8 cellular contexts compared by ENCODE assay signal in the genomic region with DNA sequence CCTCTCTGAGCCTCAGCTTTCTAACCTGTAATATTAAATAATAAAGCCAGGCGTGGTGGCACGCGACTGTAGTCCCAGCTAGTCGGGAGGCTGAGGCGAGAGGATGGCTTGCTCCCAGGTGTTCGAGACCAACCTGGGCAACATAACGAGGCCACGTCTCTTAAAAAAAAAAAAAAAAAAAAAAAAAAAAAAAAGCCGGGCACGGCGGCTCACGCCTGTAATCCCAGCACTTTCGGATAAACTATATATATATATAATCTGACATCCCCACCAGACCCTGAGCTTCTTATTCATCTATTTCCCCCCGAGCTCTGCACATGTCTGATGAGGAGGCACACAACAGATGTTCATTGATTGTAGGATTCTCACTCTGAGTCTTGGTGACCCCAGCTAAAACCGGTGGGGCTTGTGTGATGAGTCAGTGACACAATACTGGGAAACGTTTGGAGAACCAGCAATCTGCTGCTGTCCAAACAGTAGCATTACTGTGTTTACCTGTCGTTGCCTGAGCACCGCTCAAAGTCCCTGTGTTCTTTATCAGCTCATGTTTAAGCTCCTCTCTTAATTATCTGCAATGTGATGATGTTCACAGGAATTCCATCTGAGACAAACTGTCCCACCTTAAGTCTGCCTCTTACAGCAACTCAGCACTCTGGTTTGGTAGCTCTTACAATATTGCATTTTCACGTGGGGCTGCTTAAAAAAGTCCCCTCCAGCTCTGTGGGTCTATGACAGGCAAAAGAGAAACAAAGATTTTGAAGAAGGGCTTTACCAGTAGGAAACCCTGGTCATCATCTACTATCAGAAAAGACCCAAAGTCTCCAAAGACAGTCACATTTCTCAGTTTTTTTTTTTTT. TPM values are rescaled to one million over a fixed set of nuclear protein-coding genes. Genes with fewer than 3 reads are reported as not detected.
DNase-seq lines count a peak whose midpoint lies in the region; ATAC-seq and TF ChIP-seq lines count a peak whose summit lies in the region.

No MANE protein-coding gene starts in this region.

- H3K4me3 Mint-ChIP-seq in activated T-cell treated with anti-CD3 and anti-CD28 coated beads, Interleukin-2, amount 50 U/mL, for 24 hours = peak overlapping the region; percentile 99

- peak overlapping the region; percentile 79 for H3K4me2 ChIP-seq in mammary epithelial cell (ENCODE audit: insufficient read depth, low read depth, low read length)

- H3K36me3 ChIP-seq in mammary epithelial cell (ENCODE audit: insufficient read depth, low read length) (no peaks in the 10 kb centered on the region), right lobe of liver (no peaks in the 10 kb centered on the region), tibial artery (no peaks in the 10 kb centered on the region)

- WGBS in mammary epithelial cell (ENCODE audit: low coverage, missing lambda C conversion rate) = 20% methylated on average over 17 of the region's 19 CpGs
- 18% methylated on average over 19 of the region's 19 CpGs for WGBS in right lobe of liver (ENCODE audit: insufficient coverage, low coverage, low lambda C conversion rate, missing lambda C conversion rate)

- H3K27ac ChIP-seq in mammary epithelial cell (ENCODE audit: insufficient read depth, low read depth, low read length) (peak overlapping the region; percentile 97), right lobe of liver (peak overlapping the region; percentile 97 to 100 (median 99)), tibial artery (peak overlapping the region; percentile 96 to 97)

- no TSS peak for BruUV-seq in mammary epithelial cell (replicated peaks; lab: Mats Ljungman, UMichigan)

- peak overlapping the region; percentile 97 for H3K9ac ChIP-seq in mammary epithelial cell (ENCODE audit: insufficient read depth, low read length)

- H3K4me1 ChIP-seq in mammary epithelial cell (ENCODE audit: insufficient read depth, low read length) (peaks cover 21% of the 10 kb centered on the region), right lobe of liver (peaks cover 0 to 25% (median 0%) of the 10 kb centered on the region in 4 donors), tibial artery (peaks cover 0 to 32% (median 21%) of the 10 kb centered on the region in 4 donors)

- H3K79me2 ChIP-seq in mammary epithelial cell (ENCODE audit: insufficient read depth, low read length) = peaks cover 38% of the 10 kb centered on the region

- H3K9me3 Mint-ChIP-seq in activated T-cell treated with anti-CD3 and anti-CD28 coated beads, Interleukin-2, amount 50 U/mL, for 24 hours = no peaks in the 10 kb centered on the region

- H2AFZ ChIP-seq in mammary epithelial cell (ENCODE audit: low read depth, low read length) = peak overlapping the region; percentile 98

- TF ChIP-seq CTCF in mammary epithelial cell (conservative IDR thresholded peaks at IDR 0.05 in 1 of 2, IDR thresholded peaks at IDR 0.05 in 1 of 2; ENCODE audit: extremely low read depth in 1 of 2, insufficient read depth in 1 of 2, low read depth in 1 of 2, low read length in 2 of 2) (no peak), right lobe of liver (IDR thresholded peaks at IDR 0.05) (no peak), tibial artery (IDR thresholded peaks at IDR 0.05) (no peak)

- H3K27ac Mint-ChIP-seq in activated T-cell treated with anti-CD3 and anti-CD28 coated beads, Interleukin-2, amount 50 U/mL, for 24 hours = peak overlapping the region; percentile 100

- no peaks in the 10 kb centered on the region for H4K20me1 ChIP-seq in mammary epithelial cell (ENCODE audit: insufficient read depth, low read length)

- H3K4me1 Mint-ChIP-seq in activated T-cell treated with anti-CD3 and anti-CD28 coated beads, Interleukin-2, amount 50 U/mL, for 24 hours (ENCODE audit: low read depth) = peaks cover 36% of the 10 kb centered on the region

- CTCF ChIA-PET in mammary epithelial cell (lab: Charles Lee; ENCODE audit: low non-redundant PET) = no interaction called here

- no peaks in the 10 kb centered on the region for H3K27me3 Mint-ChIP-seq in activated T-cell treated with anti-CD3 and anti-CD28 coated beads, Interleukin-2, amount 50 U/mL, for 24 hours

- H3K4me3 ChIP-seq in mammary epithelial cell (replicated peaks in 1 of 3; ENCODE audit: insufficient read depth in 1 of 3, low read depth in 2 of 3, low read length in 3 of 3) = peak overlapping the region; percentile 65 to 81 (median 66)
- peak overlapping the region; percentile 92 to 100 (median 99) for H3K4me3 ChIP-seq in right lobe of liver
- H3K4me3 ChIP-seq in tibial artery = peak overlapping the region; percentile 70 to 90

- DNase-seq in activated T-cell treated with anti-CD3 and anti-CD28 coated beads, Interleukin-2, amount 50 U/mL, for 24 hours = peak; percentile 37
- DNase-seq in activated T-cell treated with anti-CD3 and anti-CD28 coated beads for 4 hours (no peak), NCI-H748 treated with DMSO at 0.1 percent for 48 hours (lab: John Stamatoyannopoulos, UW) (peak; percentile 41), mammary epithelial cell (peak; percentile 83), right lobe of liver (peak; percentile 56 to 79 (median 74)), tibial artery (peak in 1 of 2 donors; percentile 19), amygdala (lab: John Stamatoyannopoulos, UW) (no peak)

- H3K9me3 ChIP-seq in mammary epithelial cell (replicated peaks; ENCODE audit: insufficient read depth, low read length) (no peaks in the 10 kb centered on the region), right lobe of liver (no peaks in the 10 kb centered on the region), tibial artery (no peaks in the 10 kb centered on the region)

- no peak for TF ChIP-seq POLR2A in right lobe of liver (IDR thresholded peaks at IDR 0.05)

- ATAC-seq in right lobe of liver (peak; percentile 77 to 84 (median 80)), GM19397 (IDR thresholded peaks at IDR 0.05; ENCODE audit: unreplicated experiment) (no peak)

- intact Hi-C loops in mammary epithelial cell (cut with micrococcal nuclease) = loop anchor here (1.0 kb wide), 1 partner anchor 155 kb away; no protein-coding TSS in a partner anchor
- intact Hi-C loops in right lobe of liver (cut with DNase I) = no loop called here
- intact Hi-C loops in tibial artery (cut with DNase I; ENCODE audit: low total_unique reads) = loop anchor here (10.0 kb wide), 2 partner anchors 202 to 372 kb away; a partner anchor contains a TSS

- H3K36me3 Mint-ChIP-seq in activated T-cell treated with anti-CD3 and anti-CD28 coated beads, Interleukin-2, amount 50 U/mL, for 24 hours (ENCODE audit: low read depth) = peaks cover 18% of the 10 kb centered on the region

- dilution Hi-C loops in mammary epithelial cell (cut with HindIII; ENCODE audit: low sequenced_read_pairs) = no loop called here

- in situ Hi-C loops in mammary epithelial cell (cut with MboI; ENCODE audit: low sequenced_read_pairs in 2 of 2) = no loop called here

- H3K27me3 ChIP-seq in mammary epithelial cell (ENCODE audit: insufficient read depth, low read length) = no peaks in the 10 kb centered on the region
- H3K27me3 ChIP-seq in right lobe of liver = no peaks in the 10 kb centered on the region
- no peaks in the 10 kb centered on the region for H3K27me3 ChIP-seq in tibial artery

RNA-seq across cellular contexts. Expression of a gene that starts 1.0 kb away (rescaled TPM):
- total RNA-seq in mammary epithelial cell = 1 to 10 TPM; 4.2 to 6.9 TPM
- polyA plus RNA-seq in mammary epithelial cell = 5.6 TPM
- 6.2 TPM for polyA minus RNA-seq in mammary epithelial cell
- 1 to 10 TPM; 1.9 to 3.6 (median 2.9) TPM for total RNA-seq in right lobe of liver

RNA-seq across cellular contexts. Expression of a gene that starts 19.8 kb away (rescaled TPM):
- total RNA-seq in mammary epithelial cell (100 to 1,000 TPM in 1 of 2 donors, 10 to 100 TPM in 1; 57.3 to 136 TPM), right lobe of liver (100 to 1,000 TPM in 1 of 6 experiments, 10 to 100 TPM in 5; 38.6 to 113 (median 44.9) TPM)
- polyA plus RNA-seq in mammary epithelial cell = 75.0 TPM
- polyA minus RNA-seq in mammary epithelial cell = 115 TPM

Comparison
In these comparisons a context has a peak if more than half of its experiments do, and no peak if none do; other contexts are left out.
1. DNase-seq: peak in activated T-cell treated with anti-CD3 and anti-CD28 coated beads, Interleukin-2, amount 50 U/mL, for 24 hours (single experiment), NCI-H748 treated with DMSO at 0.1 percent for 48 hours (single experiment), mammary epithelial cell (single experiment) and right lobe of liver (3 of 3); none in activated T-cell treated with anti-CD3 and anti-CD28 coated beads for 4 hours (single experiment) and amygdala (0 of 56).
2. intact Hi-C loops: an anchor here in mammary epithelial cell (1.0 kb wide) and tibial artery (10.0 kb wide); none called in right lobe of liver.
3. Peak in every context shown above with its lines, with median percentiles within 50 percentile points of each other: H3K27ac ChIP-seq and H3K4me3 ChIP-seq.